In genomic region chr7:107559864-107560263, GRCh38 we compare ENCODE assay signal across 12 cellular contexts. TPM values are rescaled to one million over a fixed set of nuclear protein-coding genes. Genes with fewer than 3 reads are reported as not detected.
DNase-seq lines count a peak whose midpoint lies in the region; ATAC-seq, FAIRE-seq and TF ChIP-seq lines count a peak whose summit lies in the region.
"Had no signal": no experiment of that assay in that cellular context is flagged by ENCODE, and none has a peak within 500 bp of the region (broad histone marks: within the 10 kb centered on the region; RNA-seq: fewer than 3 reads in every experiment).

No MANE protein-coding gene starts in this region.

- H3K9me3 ChIP-seq in skeletal muscle satellite cell (replicated peaks; ENCODE audit: low read length) (no peaks in the 10 kb centered on the region), psoas muscle (no peaks in the 10 kb centered on the region)
- H3K9me3 ChIP-seq: neutrophil had no signal

- H3K9me3 Mint-ChIP-seq in activated CD4-positive, alpha-beta T cell treated with anti-CD3 and anti-CD28 coated beads for 36 hours (ENCODE audit: low read depth), result no peaks in the 10 kb centered on the region

- peak overlapping the region; percentile 38 for H3K4me2 ChIP-seq in skeletal muscle satellite cell (ENCODE audit: low read length)

- peak; percentile 87 for FAIRE-seq in RCC 7860 (lab: Jason Lieb, UNC)
- FAIRE-seq: colon had no signal

- CTCF ChIA-PET in activated CD4-positive, alpha-beta T cell treated with anti-CD3 and anti-CD28 coated beads for 36 hours (lab: Charles Lee), result no interaction called here

- H3K36me3 Mint-ChIP-seq in activated CD4-positive, alpha-beta T cell treated with anti-CD3 and anti-CD28 coated beads for 36 hours (ENCODE audit: low read depth), result peaks cover 24% of the 10 kb centered on the region

- intact Hi-C loops in activated CD4-positive, alpha-beta T cell treated with anti-CD3 and anti-CD28 coated beads for 36 hours (cut with DNase I, micrococcal nuclease), result loop anchor here (2.0 to 10.0 kb wide), 8 partner anchors 102 to 1273 kb away; partner anchors contain the start of genes DLD (in 2 of the 2), CBLL1 (in 1 of the 2), DNAJB9 (in 1 of the 2) and PNPLA8 (in 1 of the 2)
- intact Hi-C loops in psoas muscle (cut with DNase I), result loop anchor here in 1 of 2 donors (5.0 to 10.0 kb wide), 3 partner anchors 162 to 358 kb away; partner anchors contain the start of gene DLD

- 49 to 53% (median 52%) methylated on average over 2 of the region's 2 CpGs for WGBS in psoas muscle, 3 donors

- no peak for DNase-seq in activated CD4-positive, alpha-beta T cell treated with anti-CD3 and anti-CD28 coated beads for 36 hours
- DNase-seq in activated CD4-positive, alpha-beta T cell treated with anti-CD3 and anti-CD28 coated beads for 1 hour, result no peak
- DNase-seq in RCC 7860 (ENCODE audit: low spot score) (peak; percentile 64), epithelial cell of esophagus (ENCODE audit: low read depth) (peak; percentile 69), GM19238 (ENCODE audit: insufficient read length, low spot score) (no peak), psoas muscle (no peak)
- DNase-seq: NCI-H446 treated with DMSO at 0.1 percent for 48 hours; stimulated activated CD4-positive, alpha-beta T cell treated with anti-CD3 and anti-CD28 coated beads, Interleukin-4, amount 100 ng/mL, for 4 hours had no signal

- no peak overlapping the region for H3K9ac ChIP-seq in skeletal muscle satellite cell (ENCODE audit: low read depth, low read length)

- H3K27me3 ChIP-seq in skeletal muscle satellite cell (ENCODE audit: control insufficient read depth, insufficient read depth, low read length) (no peaks in the 10 kb centered on the region), psoas muscle (ENCODE audit: insufficient read depth in 3 of 3, low read length in 2 of 3) (no peaks in the 10 kb centered on the region)
- H3K27me3 ChIP-seq: neutrophil had no signal

- peak overlapping the region; percentile 16 for H3K27ac Mint-ChIP-seq in activated CD4-positive, alpha-beta T cell treated with anti-CD3 and anti-CD28 coated beads for 36 hours

- TF ChIP-seq CTCF in epithelial cell of esophagus (IDR thresholded peaks at IDR 0.05; ENCODE audit: insufficient read depth, low read depth, low read length, missing control alignments), result no peak
- no peak for TF ChIP-seq CTCF in psoas muscle (IDR thresholded peaks at IDR 0.05)

- H3K27ac ChIP-seq in psoas muscle, result no peak overlapping the region
- H3K27ac ChIP-seq: neutrophil had no signal

- no peaks in the 10 kb centered on the region for H3K27me3 Mint-ChIP-seq in activated CD4-positive, alpha-beta T cell treated with anti-CD3 and anti-CD28 coated beads for 36 hours

- peaks cover 7% of the 10 kb centered on the region for H3K36me3 ChIP-seq in skeletal muscle satellite cell (ENCODE audit: insufficient read depth, low read length)
- H3K36me3 ChIP-seq in psoas muscle (ENCODE audit: insufficient read depth in 1 of 2, low read depth in 1 of 2), result peaks cover 0 to 33% of the 10 kb centered on the region in 2 donors

- H3K4me3 ChIP-seq in epithelial cell of esophagus (ENCODE audit: low read length), result no peak overlapping the region
- H3K4me3 ChIP-seq in skeletal muscle satellite cell (ENCODE audit: low read length), result no peak overlapping the region
- H3K4me3 ChIP-seq in psoas muscle, result no peak overlapping the region

- H3K4me3 Mint-ChIP-seq in activated CD4-positive, alpha-beta T cell treated with anti-CD3 and anti-CD28 coated beads for 36 hours, result no peak overlapping the region

- peaks cover 64% of the 10 kb centered on the region for H3K4me1 Mint-ChIP-seq in activated CD4-positive, alpha-beta T cell treated with anti-CD3 and anti-CD28 coated beads for 36 hours

- no peak for ATAC-seq in activated CD4-positive, alpha-beta T cell treated with anti-CD3 and anti-CD28 coated beads for 36 hours
- ATAC-seq in psoas muscle (no peak), GM21423 (IDR thresholded peaks at IDR 0.05; ENCODE audit: unreplicated experiment) (no peak)

- H3K4me1 ChIP-seq in skeletal muscle satellite cell (ENCODE audit: control insufficient read depth, insufficient read depth, low read length), result peaks cover 26% of the 10 kb centered on the region
- H3K4me1 ChIP-seq in psoas muscle, result peaks cover 27% of the 10 kb centered on the region

- POLR2A ChIA-PET in activated CD4-positive, alpha-beta T cell treated with anti-CD3 and anti-CD28 coated beads for 36 hours (lab: Charles Lee), result interaction anchor here (1.1 kb wide), 1 partner anchor 19 kb away, joined by 3 read pairs; no protein-coding TSS in a partner anchor

RNA-seq across cellular contexts. Expression of gene COG5, which starts 3.9 kb away (rescaled TPM):
- total RNA-seq in activated CD4-positive, alpha-beta T cell treated with anti-CD3 and anti-CD28 coated beads for 36 hours, result 10 to 100 TPM; 34.1 to 35.5 TPM
- total RNA-seq in skeletal muscle satellite cell (2012; rRNA removed), result 21.0 and 21.8 TPM in 2 replicates
- total RNA-seq in psoas muscle, result 10 to 100 TPM; 18.8 to 35.1 (median 20.5) TPM
- 10 to 100 TPM in 1 of 3 donors, 1 to 10 TPM in 2; 4.8 to 13.5 (median 6.5) TPM for polyA plus RNA-seq in psoas muscle

RNA-seq across cellular contexts. Expression of gene DUS4L, which starts 3.9 kb away (rescaled TPM):
- 10 to 100 TPM; 12.8 to 13.3 TPM for total RNA-seq in activated CD4-positive, alpha-beta T cell treated with anti-CD3 and anti-CD28 coated beads for 36 hours
- 5.9 and 7.1 TPM in 2 replicates for total RNA-seq in skeletal muscle satellite cell (2012; rRNA removed)
- 1 to 10 TPM; 3.3 to 4.9 (median 4.3) TPM for total RNA-seq in psoas muscle
- polyA plus RNA-seq in psoas muscle, result 1 to 10 TPM; 1.6 to 4.3 (median 2.0) TPM

RNA-seq across cellular contexts. Expression of gene BCAP29, which starts 20.2 kb away (rescaled TPM):
- 10 to 100 TPM; 31.4 to 38.8 TPM for total RNA-seq in activated CD4-positive, alpha-beta T cell treated with anti-CD3 and anti-CD28 coated beads for 36 hours
- total RNA-seq in skeletal muscle satellite cell (2012; rRNA removed), result 82.3 and 87.2 TPM in 2 replicates
- total RNA-seq in psoas muscle, result 10 to 100 TPM; 48.5 to 72.6 (median 58.0) TPM
- polyA plus RNA-seq in psoas muscle, result 10 to 100 TPM; 37.4 to 54.8 (median 50.5) TPM

Comparison
In these comparisons a context has a peak if more than half of its experiments do, and no peak if none do; other contexts are left out.
1. DNase-seq: peak in RCC 7860 (single experiment) and epithelial cell of esophagus (single experiment); none in activated CD4-positive, alpha-beta T cell treated with anti-CD3 and anti-CD28 coated beads for 36 hours (single experiment), activated CD4-positive, alpha-beta T cell treated with anti-CD3 and anti-CD28 coated beads for 1 hour (single experiment), GM19238 (single experiment) and psoas muscle (0 of 2).